7 cellular contexts compared by ENCODE assay signal in genomic region chr6:26235240-26235730, GRCh38.
A peak's percentile ranks its signal among the peaks of the same experiment; 100 is the strongest.
DNase-seq lines count a peak whose midpoint lies in the region; TF ChIP-seq lines count a peak whose summit lies in the region.

No MANE protein-coding gene starts in this region.

- H3K36me3 ChIP-seq in HAP-1 (replicated peaks): no peaks in the 10 kb centered on the region
- H3K36me3 ChIP-seq in SJSA1: no peaks in the 10 kb centered on the region
- H3K36me3 ChIP-seq in esophagus squamous epithelium: no peaks in the 10 kb centered on the region

- H3K9me3 ChIP-seq in HAP-1 (no peaks in the 10 kb centered on the region), SJSA1 (replicated peaks) (no peaks in the 10 kb centered on the region), esophagus squamous epithelium (no peaks in the 10 kb centered on the region)

- intact Hi-C loops in esophagus squamous epithelium (cut with DNase I): no loop called here

- H3K4me1 ChIP-seq in HAP-1 (peaks cover 12% of the 10 kb centered on the region), SJSA1 (replicated peaks) (peaks cover 28% of the 10 kb centered on the region), esophagus squamous epithelium (peaks cover 5 to 40% (median 15%) of the 10 kb centered on the region in 3 donors)

- H3K4me3 ChIP-seq in HAP-1 (peak overlapping the region; percentile 34), SJSA1 (peak overlapping the region; percentile 39), esophagus squamous epithelium (peak overlapping the region; percentile 31 to 69 (median 62)), skeletal muscle cell (ENCODE audit: low read depth, low read length) (peak overlapping the region; percentile 55)

- in situ Hi-C loops in HAP-1 (cut with MboI; ENCODE audit: low sequenced_read_pairs): no loop called here

- H3K27ac ChIP-seq in SJSA1 (peak overlapping the region; percentile 83), esophagus squamous epithelium (peak overlapping the region; percentile 27 to 95 (median 88))

- H3K27me3 ChIP-seq in HAP-1 (ENCODE audit: low read depth) (no peaks in the 10 kb centered on the region), SJSA1 (replicated peaks) (no peaks in the 10 kb centered on the region), esophagus squamous epithelium (peaks cover 0 to 91% (median 4%) of the 10 kb centered on the region in 4 donors)

- WGBS in esophagus squamous epithelium, 2 donors: 7 to 12% methylated on average over 5 of the region's 5 CpGs

- TF ChIP-seq CTCF in esophagus squamous epithelium (IDR thresholded peaks at IDR 0.05): no peak

- TF ChIP-seq POLR2A in esophagus squamous epithelium (IDR thresholded peaks at IDR 0.05): no peak

- DNase-seq in HAP-1 (ENCODE audit: low spot score in 2 of 2): peak in 1 of 2 experiments; percentile 57
- DNase-seq in SJSA1 (ENCODE audit: low read depth in 1 of 2, low spot score in 2 of 2): peak in 1 of 2 experiments; percentile 29
- no peak for DNase-seq in esophagus squamous epithelium (lab: John Stamatoyannopoulos, UW)
- DNase-seq in skeletal muscle cell (ENCODE audit: low read depth): no peak
- DNase-seq in NCI-H128 (lab: John Stamatoyannopoulos, UW; ENCODE audit: unreplicated experiment): no peak
- no peak for DNase-seq in GM19238 (ENCODE audit: insufficient read length, low spot score)
- no peak for DNase-seq in NCI-H2029 treated with DMSO at 0.1 percent for 48 hours (lab: John Stamatoyannopoulos, UW)
